ENCODE assay signal across 2 cellular contexts in the genomic region with DNA sequence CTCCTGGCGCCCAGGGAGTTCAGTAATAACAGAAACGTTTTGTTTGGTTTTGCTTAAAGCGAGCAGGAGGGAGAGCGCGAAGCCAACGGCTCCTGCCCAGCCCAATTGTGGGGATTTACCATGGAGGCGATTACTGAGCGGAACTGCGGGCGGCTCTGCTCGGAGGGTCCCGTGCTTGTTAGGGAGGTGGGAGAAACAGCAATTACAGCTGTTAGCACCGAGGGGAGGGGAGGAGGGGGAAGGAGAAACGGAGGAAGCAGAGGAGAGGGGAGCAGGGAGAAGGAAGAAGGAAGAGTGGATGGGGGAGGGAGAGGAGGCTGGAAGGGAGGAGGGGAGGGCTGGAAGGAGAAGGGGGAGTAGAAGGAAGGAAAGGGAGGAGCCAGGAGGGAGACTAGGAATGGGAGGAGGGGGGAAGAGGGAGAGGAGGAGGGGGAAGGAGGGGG.
A peak's percentile ranks its signal among the peaks of the same experiment; 100 is the strongest.
TF ChIP-seq lines count a peak whose summit lies in the region.

No MANE protein-coding gene starts in this region.

TF ChIP-seq in IMR-90, 13 proteins besides CTCF, POLR2A, EP300 and RAD21:
- TF ChIP-seq NFE2L2 (IDR thresholded peaks at IDR 0.05; ENCODE audit: low read depth, low read length) (no peak), RCOR1 (IDR thresholded peaks at IDR 0.05; ENCODE audit: insufficient replicate concordance, low read length) (no peak), MAFK (IDR thresholded peaks at IDR 0.05; ENCODE audit: low read depth, low read length) (no peak), SMC3 (IDR thresholded peaks at IDR 0.05; ENCODE audit: low read depth, low read length) (no peak), CHD1 (IDR thresholded peaks at IDR 0.05; ENCODE audit: low read depth, low read length) (no peak), RFX5 (IDR thresholded peaks at IDR 0.05; ENCODE audit: low read depth, low read length) (no peak)
- TF ChIP-seq, protein P1, sequence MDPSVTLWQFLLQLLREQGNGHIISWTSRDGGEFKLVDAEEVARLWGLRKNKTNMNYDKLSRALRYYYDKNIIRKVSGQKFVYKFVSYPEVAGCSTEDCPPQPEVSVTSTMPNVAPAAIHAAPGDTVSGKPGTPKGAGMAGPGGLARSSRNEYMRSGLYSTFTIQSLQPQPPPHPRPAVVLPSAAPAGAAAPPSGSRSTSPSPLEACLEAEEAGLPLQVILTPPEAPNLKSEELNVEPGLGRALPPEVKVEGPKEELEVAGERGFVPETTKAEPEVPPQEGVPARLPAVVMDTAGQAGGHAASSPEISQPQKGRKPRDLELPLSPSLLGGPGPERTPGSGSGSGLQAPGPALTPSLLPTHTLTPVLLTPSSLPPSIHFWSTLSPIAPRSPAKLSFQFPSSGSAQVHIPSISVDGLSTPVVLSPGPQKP (IDR thresholded peaks at IDR 0.05; ENCODE audit: borderline replicate concordance, low read depth, low read length), result no peak

TF ChIP-seq in H1, 55 proteins besides CTCF, POLR2A, EP300 and RAD21:
- TF ChIP-seq CBX8 (IDR thresholded peaks at IDR 0.05; ENCODE audit: borderline replicate concordance, low read depth, low read length), result no peak
- TF ChIP-seq CHD2 (IDR thresholded peaks at IDR 0.05; ENCODE audit: low read length), result no peak
- no peak for TF ChIP-seq HDAC6 (IDR thresholded peaks at IDR 0.05; ENCODE audit: low read depth, low read length)
- TF ChIP-seq RXRA (IDR thresholded peaks at IDR 0.05; ENCODE audit: insufficient read depth, low read depth, low read length), result no peak
- no peak for TF ChIP-seq TCF12 (IDR thresholded peaks at IDR 0.05; ENCODE audit: low read depth, low read length)
- TF ChIP-seq RFX5 (IDR thresholded peaks at IDR 0.05; ENCODE audit: borderline replicate concordance, low read depth, low read length), result no peak
- no peak for TF ChIP-seq ZNF274 (IDR thresholded peaks at IDR 0.05; ENCODE audit: borderline replicate concordance, extremely low read depth, low read length)
- TF ChIP-seq MAFK (IDR thresholded peaks at IDR 0.05; ENCODE audit: low read depth, low read length), result no peak
- no peak for TF ChIP-seq TAF1 (IDR thresholded peaks at IDR 0.05; ENCODE audit: low read depth, low read length)
- TF ChIP-seq, protein P2, sequence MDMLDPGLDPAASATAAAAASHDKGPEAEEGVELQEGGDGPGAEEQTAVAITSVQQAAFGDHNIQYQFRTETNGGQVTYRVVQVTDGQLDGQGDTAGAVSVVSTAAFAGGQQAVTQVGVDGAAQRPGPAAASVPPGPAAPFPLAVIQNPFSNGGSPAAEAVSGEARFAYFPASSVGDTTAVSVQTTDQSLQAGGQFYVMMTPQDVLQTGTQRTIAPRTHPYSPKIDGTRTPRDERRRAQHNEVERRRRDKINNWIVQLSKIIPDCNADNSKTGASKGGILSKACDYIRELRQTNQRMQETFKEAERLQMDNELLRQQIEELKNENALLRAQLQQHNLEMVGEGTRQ (IDR thresholded peaks at IDR 0.05; ENCODE audit: low read length), result no peak
- 0 out of 2 replicates have a peak, but pooled peaks have one; percentile 32 for TF ChIP-seq SP4 (IDR thresholded peaks at IDR 0.05; ENCODE audit: low read length)
- TF ChIP-seq GTF2F1 (IDR thresholded peaks at IDR 0.05; ENCODE audit: borderline replicate concordance, low read depth, low read length), result no peak
- no peak for TF ChIP-seq SIN3A (conservative IDR thresholded peaks at IDR 0.05 in 1 of 2, IDR thresholded peaks at IDR 0.05 in 1 of 2; ENCODE audit: low read depth in 1 of 2, low read length in 2 of 2)
- TF ChIP-seq YY1 (IDR thresholded peaks at IDR 0.05; ENCODE audit: low read depth, low read length), result no peak
- no peak for TF ChIP-seq SIX5 (IDR thresholded peaks at IDR 0.05; ENCODE audit: low read depth, low read length)
- no peak for TF ChIP-seq SP1 (IDR thresholded peaks at IDR 0.05; ENCODE audit: low read depth, low read length)
- TF ChIP-seq KDM5A (IDR thresholded peaks at IDR 0.05; ENCODE audit: low read length), result no peak
- TF ChIP-seq ASH2L (IDR thresholded peaks at IDR 0.05; ENCODE audit: low read length), result peak; percentile 87
- peak; percentile 95 for TF ChIP-seq CTBP2 (IDR thresholded peaks at IDR 0.05; ENCODE audit: borderline replicate concordance, insufficient read depth, insufficient read length, low read length)
- TF ChIP-seq, protein P3, sequence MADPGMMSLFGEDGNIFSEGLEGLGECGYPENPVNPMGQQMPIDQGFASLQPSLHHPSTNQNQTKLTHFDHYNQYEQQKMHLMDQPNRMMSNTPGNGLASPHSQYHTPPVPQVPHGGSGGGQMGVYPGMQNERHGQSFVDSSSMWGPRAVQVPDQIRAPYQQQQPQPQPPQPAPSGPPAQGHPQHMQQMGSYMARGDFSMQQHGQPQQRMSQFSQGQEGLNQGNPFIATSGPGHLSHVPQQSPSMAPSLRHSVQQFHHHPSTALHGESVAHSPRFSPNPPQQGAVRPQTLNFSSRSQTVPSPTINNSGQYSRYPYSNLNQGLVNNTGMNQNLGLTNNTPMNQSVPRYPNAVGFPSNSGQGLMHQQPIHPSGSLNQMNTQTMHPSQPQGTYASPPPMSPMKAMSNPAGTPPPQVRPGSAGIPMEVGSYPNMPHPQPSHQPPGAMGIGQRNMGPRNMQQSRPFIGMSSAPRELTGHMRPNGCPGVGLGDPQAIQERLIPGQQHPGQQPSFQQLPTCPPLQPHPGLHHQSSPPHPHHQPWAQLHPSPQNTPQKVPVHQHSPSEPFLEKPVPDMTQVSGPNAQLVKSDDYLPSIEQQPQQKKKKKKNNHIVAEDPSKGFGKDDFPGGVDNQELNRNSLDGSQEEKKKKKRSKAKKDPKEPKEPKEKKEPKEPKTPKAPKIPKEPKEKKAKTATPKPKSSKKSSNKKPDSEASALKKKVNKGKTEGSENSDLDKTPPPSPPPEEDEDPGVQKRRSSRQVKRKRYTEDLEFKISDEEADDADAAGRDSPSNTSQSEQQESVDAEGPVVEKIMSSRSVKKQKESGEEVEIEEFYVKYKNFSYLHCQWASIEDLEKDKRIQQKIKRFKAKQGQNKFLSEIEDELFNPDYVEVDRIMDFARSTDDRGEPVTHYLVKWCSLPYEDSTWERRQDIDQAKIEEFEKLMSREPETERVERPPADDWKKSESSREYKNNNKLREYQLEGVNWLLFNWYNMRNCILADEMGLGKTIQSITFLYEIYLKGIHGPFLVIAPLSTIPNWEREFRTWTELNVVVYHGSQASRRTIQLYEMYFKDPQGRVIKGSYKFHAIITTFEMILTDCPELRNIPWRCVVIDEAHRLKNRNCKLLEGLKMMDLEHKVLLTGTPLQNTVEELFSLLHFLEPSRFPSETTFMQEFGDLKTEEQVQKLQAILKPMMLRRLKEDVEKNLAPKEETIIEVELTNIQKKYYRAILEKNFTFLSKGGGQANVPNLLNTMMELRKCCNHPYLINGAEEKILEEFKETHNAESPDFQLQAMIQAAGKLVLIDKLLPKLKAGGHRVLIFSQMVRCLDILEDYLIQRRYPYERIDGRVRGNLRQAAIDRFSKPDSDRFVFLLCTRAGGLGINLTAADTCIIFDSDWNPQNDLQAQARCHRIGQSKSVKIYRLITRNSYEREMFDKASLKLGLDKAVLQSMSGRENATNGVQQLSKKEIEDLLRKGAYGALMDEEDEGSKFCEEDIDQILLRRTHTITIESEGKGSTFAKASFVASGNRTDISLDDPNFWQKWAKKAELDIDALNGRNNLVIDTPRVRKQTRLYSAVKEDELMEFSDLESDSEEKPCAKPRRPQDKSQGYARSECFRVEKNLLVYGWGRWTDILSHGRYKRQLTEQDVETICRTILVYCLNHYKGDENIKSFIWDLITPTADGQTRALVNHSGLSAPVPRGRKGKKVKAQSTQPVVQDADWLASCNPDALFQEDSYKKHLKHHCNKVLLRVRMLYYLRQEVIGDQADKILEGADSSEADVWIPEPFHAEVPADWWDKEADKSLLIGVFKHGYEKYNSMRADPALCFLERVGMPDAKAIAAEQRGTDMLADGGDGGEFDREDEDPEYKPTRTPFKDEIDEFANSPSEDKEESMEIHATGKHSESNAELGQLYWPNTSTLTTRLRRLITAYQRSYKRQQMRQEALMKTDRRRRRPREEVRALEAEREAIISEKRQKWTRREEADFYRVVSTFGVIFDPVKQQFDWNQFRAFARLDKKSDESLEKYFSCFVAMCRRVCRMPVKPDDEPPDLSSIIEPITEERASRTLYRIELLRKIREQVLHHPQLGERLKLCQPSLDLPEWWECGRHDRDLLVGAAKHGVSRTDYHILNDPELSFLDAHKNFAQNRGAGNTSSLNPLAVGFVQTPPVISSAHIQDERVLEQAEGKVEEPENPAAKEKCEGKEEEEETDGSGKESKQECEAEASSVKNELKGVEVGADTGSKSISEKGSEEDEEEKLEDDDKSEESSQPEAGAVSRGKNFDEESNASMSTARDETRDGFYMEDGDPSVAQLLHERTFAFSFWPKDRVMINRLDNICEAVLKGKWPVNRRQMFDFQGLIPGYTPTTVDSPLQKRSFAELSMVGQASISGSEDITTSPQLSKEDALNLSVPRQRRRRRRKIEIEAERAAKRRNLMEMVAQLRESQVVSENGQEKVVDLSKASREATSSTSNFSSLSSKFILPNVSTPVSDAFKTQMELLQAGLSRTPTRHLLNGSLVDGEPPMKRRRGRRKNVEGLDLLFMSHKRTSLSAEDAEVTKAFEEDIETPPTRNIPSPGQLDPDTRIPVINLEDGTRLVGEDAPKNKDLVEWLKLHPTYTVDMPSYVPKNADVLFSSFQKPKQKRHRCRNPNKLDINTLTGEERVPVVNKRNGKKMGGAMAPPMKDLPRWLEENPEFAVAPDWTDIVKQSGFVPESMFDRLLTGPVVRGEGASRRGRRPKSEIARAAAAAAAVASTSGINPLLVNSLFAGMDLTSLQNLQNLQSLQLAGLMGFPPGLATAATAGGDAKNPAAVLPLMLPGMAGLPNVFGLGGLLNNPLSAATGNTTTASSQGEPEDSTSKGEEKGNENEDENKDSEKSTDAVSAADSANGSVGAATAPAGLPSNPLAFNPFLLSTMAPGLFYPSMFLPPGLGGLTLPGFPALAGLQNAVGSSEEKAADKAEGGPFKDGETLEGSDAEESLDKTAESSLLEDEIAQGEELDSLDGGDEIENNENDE (IDR thresholded peaks at IDR 0.05; ENCODE audit: insufficient replicate concordance, low read length), result no peak
- TF ChIP-seq SRF (IDR thresholded peaks at IDR 0.05; ENCODE audit: low read depth, low read length), result no peak
- TF ChIP-seq POU5F1 (IDR thresholded peaks at IDR 0.05; ENCODE audit: low read depth, low read length), result no peak
